ENCODE assay signal across 26 cellular contexts in the genomic region with DNA sequence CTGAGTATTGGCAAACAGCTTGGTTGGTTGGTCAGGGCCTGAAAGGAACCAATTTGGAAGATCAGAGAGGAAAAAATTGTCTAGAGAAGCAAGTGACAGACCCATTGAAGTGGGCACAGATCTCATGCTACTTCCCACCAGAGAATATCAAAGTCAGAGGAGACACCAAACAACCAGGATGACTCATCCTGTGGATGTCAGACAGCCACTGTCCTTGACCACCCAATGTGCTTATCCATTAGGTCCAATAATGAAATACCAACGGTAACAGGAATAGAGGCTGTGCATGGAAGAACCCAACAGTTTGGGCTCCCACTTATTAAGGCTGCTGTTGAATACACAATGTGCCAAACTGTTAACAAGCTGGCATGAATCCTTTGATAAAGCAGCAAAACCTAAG.
"Had no signal": no experiment of that assay in that cellular context is flagged by ENCODE, and none has a peak within 500 bp of the region (broad histone marks: within the 10 kb centered on the region; RNA-seq: fewer than 3 reads in every experiment).

No MANE protein-coding gene starts in this region.

- H3K4me1 ChIP-seq: left lung, lower lobe of right lung, pancreas, prostate gland, sigmoid colon, spleen, tibial nerve, uterus had no signal

- H3K27ac ChIP-seq: left lung, lower lobe of right lung, pancreas, prostate gland, sigmoid colon, spleen, tibial nerve, uterus had no signal

- H3K4me3 ChIP-seq: left lung, lower lobe of right lung, pancreas, prostate gland, sigmoid colon, spleen, tibial nerve, uterus had no signal

- H3K9me3 ChIP-seq: lower lobe of right lung, pancreas, prostate gland, sigmoid colon, spleen, tibial nerve, uterus had no signal

- FAIRE-seq: islet of Langerhans, kidney, pancreas, small intestine had no signal

- H3K36me3 ChIP-seq: left lung, lower lobe of right lung, pancreas, prostate gland, sigmoid colon, spleen, tibial nerve, uterus had no signal

- DNase-seq: hypothalamus; immature natural killer cell; kidney; left colon; left lung; lower lobe of right lung; mammary epithelial cell; mesenchymal stem cell; naive thymus-derived CD8-positive, alpha-beta T cell; nucleus accumbens; pancreas; posterior cingulate gyrus; retina; right cardiac atrium; sigmoid colon; small intestine; spleen; stimulated activated CD4-positive, alpha-beta T cell treated with anti-CD3 and anti-CD28 coated beads, Interleukin-4, amount 100 ng/mL, for 4 hours; stimulated activated CD8-positive, alpha-beta memory T cell treated with anti-CD3 and anti-CD28 coated beads, Interleukin-4, amount 100 ng/mL, for 48 hours; stimulated activated naive CD4-positive, alpha-beta T cell treated with Interleukin-2 at 50 U/mL for 16 hours; stimulated activated naive CD8-positive, alpha-beta T cell treated with anti-CD3 and anti-CD28 coated beads, Interleukin-15, amount 100 ng/mL, for 72 hours; substantia nigra; uterus had no signal

- H3K27me3 ChIP-seq: left lung, pancreas, sigmoid colon, spleen, tibial nerve, uterus had no signal
